8 cellular contexts compared by ENCODE assay signal in genomic region chr3:129793947-129794318, GRCh38.
A peak's percentile ranks its signal among the peaks of the same experiment; 100 is the strongest.
DNase-seq lines count a peak whose midpoint lies in the region; ATAC-seq and TF ChIP-seq lines count a peak whose summit lies in the region.

No MANE protein-coding gene starts in this region.

- H3K27ac ChIP-seq in adrenal gland = peak overlapping the region in 1 of 5 donors; percentile 35
- H3K27ac ChIP-seq in upper lobe of left lung = peak overlapping the region; percentile 80 to 82 (median 82)

- no peak for DNase-seq in activated naive CD4-positive, alpha-beta T cell treated with Interleukin-2 at 50 U/mL for 16 hours
- DNase-seq in adrenal gland = peak in 4 of 7 donors; percentile 21 to 32 (median 28)
- no peak for DNase-seq in kidney epithelial cell (ENCODE audit: low read depth)
- DNase-seq in upper lobe of left lung = peak in 1 of 2 donors; percentile 29
- DNase-seq in middle frontal gyrus (ENCODE audit: extremely low spot score, low spot score) = no peak

- TF ChIP-seq POLR2A in adrenal gland (IDR thresholded peaks at IDR 0.05) (no peak), upper lobe of left lung (IDR thresholded peaks at IDR 0.05) (no peak)

- H3K9me3 ChIP-seq in adrenal gland (replicated peaks in 1 of 3) (no peaks in the 10 kb centered on the region), upper lobe of left lung (no peaks in the 10 kb centered on the region)

- H3K27me3 ChIP-seq in adrenal gland = no peaks in the 10 kb centered on the region
- no peaks in the 10 kb centered on the region for H3K27me3 ChIP-seq in kidney epithelial cell (ENCODE audit: control insufficient read depth, insufficient read depth, low read length)
- no peaks in the 10 kb centered on the region for H3K27me3 ChIP-seq in upper lobe of left lung

- H3K36me3 ChIP-seq in adrenal gland (replicated peaks in 1 of 2) = no peaks in the 10 kb centered on the region
- no peaks in the 10 kb centered on the region for H3K36me3 ChIP-seq in kidney epithelial cell (ENCODE audit: control insufficient read depth, insufficient read depth, low read length)
- no peaks in the 10 kb centered on the region for H3K36me3 ChIP-seq in upper lobe of left lung

- no peaks in the 10 kb centered on the region for H3K36me3 Mint-ChIP-seq in activated naive CD4-positive, alpha-beta T cell treated with anti-CD3 and anti-CD28 coated beads, Interleukin-2, amount 50 U/mL, for 24 hours

- ATAC-seq in upper lobe of left lung (ENCODE audit: low FRiP score in 2 of 2) (peak; percentile 38 to 67), GM21423 (IDR thresholded peaks at IDR 0.05; ENCODE audit: unreplicated experiment) (no peak), GM19397 (IDR thresholded peaks at IDR 0.05; ENCODE audit: unreplicated experiment) (no peak)

- no peaks in the 10 kb centered on the region for H3K9me3 Mint-ChIP-seq in activated naive CD4-positive, alpha-beta T cell treated with anti-CD3 and anti-CD28 coated beads, Interleukin-2, amount 50 U/mL, for 24 hours

- no peak for TF ChIP-seq EP300 in upper lobe of left lung (IDR thresholded peaks at IDR 0.05)

- no peak overlapping the region for H3K27ac Mint-ChIP-seq in activated naive CD4-positive, alpha-beta T cell treated with anti-CD3 and anti-CD28 coated beads, Interleukin-2, amount 50 U/mL, for 24 hours

- H3K4me1 ChIP-seq in adrenal gland (replicated peaks in 1 of 2) = peaks cover 19 to 24% of the 10 kb centered on the region in 2 donors
- H3K4me1 ChIP-seq in upper lobe of left lung = peaks cover 22 to 31% (median 27%) of the 10 kb centered on the region in 4 donors

- no peak for TF ChIP-seq CTCF in adrenal gland (IDR thresholded peaks at IDR 0.05)
- no peak for TF ChIP-seq CTCF in kidney epithelial cell (IDR thresholded peaks at IDR 0.05; ENCODE audit: insufficient read depth, low read length, poor library complexity, severe bottlenecking)
- TF ChIP-seq CTCF in upper lobe of left lung (IDR thresholded peaks at IDR 0.05) = no peak

- WGBS in adrenal gland, 4 donors = 3 to 10% (median 7%) methylated on average over 2 of the region's 2 CpGs
- 3 to 9% methylated on average over 2 of the region's 2 CpGs for WGBS in upper lobe of left lung, 2 donors

- H3K4me3 ChIP-seq in adrenal gland (peak overlapping the region in 1 of 4 donors; percentile 25), kidney epithelial cell (ENCODE audit: low read depth, low read length) (peak overlapping the region; percentile 44), upper lobe of left lung (peak overlapping the region in 3 of 4 donors; percentile 31 to 40 (median 32))

- intact Hi-C loops in adrenal gland (cut with DNase I) = no loop called here

- peaks cover 25% of the 10 kb centered on the region for H3K4me1 Mint-ChIP-seq in activated naive CD4-positive, alpha-beta T cell treated with anti-CD3 and anti-CD28 coated beads, Interleukin-2, amount 50 U/mL, for 24 hours

- peak overlapping the region; percentile 44 for H3K4me3 Mint-ChIP-seq in activated naive CD4-positive, alpha-beta T cell treated with anti-CD3 and anti-CD28 coated beads, Interleukin-2, amount 50 U/mL, for 24 hours

- H3K27me3 Mint-ChIP-seq in activated naive CD4-positive, alpha-beta T cell treated with anti-CD3 and anti-CD28 coated beads, Interleukin-2, amount 50 U/mL, for 24 hours = no peaks in the 10 kb centered on the region

Comparison
In these comparisons a context has a peak if more than half of its experiments do, and no peak if none do; other contexts are left out.
1. DNase-seq: peak in adrenal gland (4 of 7); none in activated naive CD4-positive, alpha-beta T cell treated with Interleukin-2 at 50 U/mL for 16 hours (single experiment), kidney epithelial cell (single experiment) and middle frontal gyrus (single experiment).
2. ATAC-seq: peak in upper lobe of left lung (2 of 2); none in GM21423 (single experiment) and GM19397 (single experiment).